In genomic region chr10:96092999-96093767, GRCh38 we compare ENCODE assay signal across 1 cellular context.
A peak's percentile ranks its signal among the peaks of the same experiment; 100 is the strongest.
TF ChIP-seq lines count a peak whose summit lies in the region.

No MANE protein-coding gene starts in this region.

TF ChIP-seq in HepG2, 621 proteins besides CTCF, POLR2A, EP300 and RAD21 (continued from another document):
- TF ChIP-seq, protein P1, sequence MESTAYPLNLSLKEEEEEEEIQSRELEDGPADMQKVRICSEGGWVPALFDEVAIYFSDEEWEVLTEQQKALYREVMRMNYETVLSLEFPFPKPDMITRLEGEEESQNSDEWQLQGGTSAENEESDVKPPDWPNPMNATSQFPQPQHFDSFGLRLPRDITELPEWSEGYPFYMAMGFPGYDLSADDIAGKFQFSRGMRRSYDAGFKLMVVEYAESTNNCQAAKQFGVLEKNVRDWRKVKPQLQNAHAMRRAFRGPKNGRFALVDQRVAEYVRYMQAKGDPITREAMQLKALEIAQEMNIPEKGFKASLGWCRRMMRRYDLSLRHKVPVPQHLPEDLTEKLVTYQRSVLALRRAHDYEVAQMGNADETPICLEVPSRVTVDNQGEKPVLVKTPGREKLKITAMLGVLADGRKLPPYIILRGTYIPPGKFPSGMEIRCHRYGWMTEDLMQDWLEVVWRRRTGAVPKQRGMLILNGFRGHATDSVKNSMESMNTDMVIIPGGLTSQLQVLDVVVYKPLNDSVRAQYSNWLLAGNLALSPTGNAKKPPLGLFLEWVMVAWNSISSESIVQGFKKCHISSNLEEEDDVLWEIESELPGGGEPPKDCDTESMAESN (CRISPR knock-in tag; conservative IDR thresholded peaks at IDR 0.05): no peak
- no peak for TF ChIP-seq CBX1 (IDR thresholded peaks at IDR 0.05; ENCODE audit: low read depth)
- no peak for TF ChIP-seq MXD4 (CRISPR knock-in tag; IDR thresholded peaks at IDR 0.05)
- TF ChIP-seq SOX6 (IDR thresholded peaks at IDR 0.05): no peak
- TF ChIP-seq SOX6 (CRISPR knock-in tag; IDR thresholded peaks at IDR 0.05): peak; percentile 49
- TF ChIP-seq, protein P2, sequence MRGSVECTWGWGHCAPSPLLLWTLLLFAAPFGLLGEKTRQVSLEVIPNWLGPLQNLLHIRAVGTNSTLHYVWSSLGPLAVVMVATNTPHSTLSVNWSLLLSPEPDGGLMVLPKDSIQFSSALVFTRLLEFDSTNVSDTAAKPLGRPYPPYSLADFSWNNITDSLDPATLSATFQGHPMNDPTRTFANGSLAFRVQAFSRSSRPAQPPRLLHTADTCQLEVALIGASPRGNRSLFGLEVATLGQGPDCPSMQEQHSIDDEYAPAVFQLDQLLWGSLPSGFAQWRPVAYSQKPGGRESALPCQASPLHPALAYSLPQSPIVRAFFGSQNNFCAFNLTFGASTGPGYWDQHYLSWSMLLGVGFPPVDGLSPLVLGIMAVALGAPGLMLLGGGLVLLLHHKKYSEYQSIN (CRISPR knock-in tag; IDR thresholded peaks at IDR 0.05; ENCODE audit: borderline replicate concordance): no peak
- TF ChIP-seq MTA3 (CRISPR knock-in tag; IDR thresholded peaks at IDR 0.05): no peak
- TF ChIP-seq, protein P3, sequence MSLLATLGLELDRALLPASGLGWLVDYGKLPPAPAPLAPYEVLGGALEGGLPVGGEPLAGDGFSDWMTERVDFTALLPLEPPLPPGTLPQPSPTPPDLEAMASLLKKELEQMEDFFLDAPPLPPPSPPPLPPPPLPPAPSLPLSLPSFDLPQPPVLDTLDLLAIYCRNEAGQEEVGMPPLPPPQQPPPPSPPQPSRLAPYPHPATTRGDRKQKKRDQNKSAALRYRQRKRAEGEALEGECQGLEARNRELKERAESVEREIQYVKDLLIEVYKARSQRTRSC (CRISPR knock-in tag; IDR thresholded peaks at IDR 0.05; ENCODE audit: low read depth): no peak
- no peak for TF ChIP-seq JDP2 (CRISPR knock-in tag; IDR thresholded peaks at IDR 0.05; ENCODE audit: borderline replicate concordance)
- TF ChIP-seq ZSCAN9 (CRISPR knock-in tag; IDR thresholded peaks at IDR 0.05; ENCODE audit: borderline replicate concordance): no peak
- no peak for TF ChIP-seq ZNF670 (CRISPR knock-in tag; IDR thresholded peaks at IDR 0.05; ENCODE audit: borderline replicate concordance)
- TF ChIP-seq SP1 (IDR thresholded peaks at IDR 0.05): no peak
- TF ChIP-seq SP1 (CRISPR knock-in tag; IDR thresholded peaks at IDR 0.05): no peak
- 0 out of 2 replicates have a peak, but pooled peaks have one; percentile 22 for TF ChIP-seq RBAK (CRISPR knock-in tag; IDR thresholded peaks at IDR 0.05)
- TF ChIP-seq, protein P4, sequence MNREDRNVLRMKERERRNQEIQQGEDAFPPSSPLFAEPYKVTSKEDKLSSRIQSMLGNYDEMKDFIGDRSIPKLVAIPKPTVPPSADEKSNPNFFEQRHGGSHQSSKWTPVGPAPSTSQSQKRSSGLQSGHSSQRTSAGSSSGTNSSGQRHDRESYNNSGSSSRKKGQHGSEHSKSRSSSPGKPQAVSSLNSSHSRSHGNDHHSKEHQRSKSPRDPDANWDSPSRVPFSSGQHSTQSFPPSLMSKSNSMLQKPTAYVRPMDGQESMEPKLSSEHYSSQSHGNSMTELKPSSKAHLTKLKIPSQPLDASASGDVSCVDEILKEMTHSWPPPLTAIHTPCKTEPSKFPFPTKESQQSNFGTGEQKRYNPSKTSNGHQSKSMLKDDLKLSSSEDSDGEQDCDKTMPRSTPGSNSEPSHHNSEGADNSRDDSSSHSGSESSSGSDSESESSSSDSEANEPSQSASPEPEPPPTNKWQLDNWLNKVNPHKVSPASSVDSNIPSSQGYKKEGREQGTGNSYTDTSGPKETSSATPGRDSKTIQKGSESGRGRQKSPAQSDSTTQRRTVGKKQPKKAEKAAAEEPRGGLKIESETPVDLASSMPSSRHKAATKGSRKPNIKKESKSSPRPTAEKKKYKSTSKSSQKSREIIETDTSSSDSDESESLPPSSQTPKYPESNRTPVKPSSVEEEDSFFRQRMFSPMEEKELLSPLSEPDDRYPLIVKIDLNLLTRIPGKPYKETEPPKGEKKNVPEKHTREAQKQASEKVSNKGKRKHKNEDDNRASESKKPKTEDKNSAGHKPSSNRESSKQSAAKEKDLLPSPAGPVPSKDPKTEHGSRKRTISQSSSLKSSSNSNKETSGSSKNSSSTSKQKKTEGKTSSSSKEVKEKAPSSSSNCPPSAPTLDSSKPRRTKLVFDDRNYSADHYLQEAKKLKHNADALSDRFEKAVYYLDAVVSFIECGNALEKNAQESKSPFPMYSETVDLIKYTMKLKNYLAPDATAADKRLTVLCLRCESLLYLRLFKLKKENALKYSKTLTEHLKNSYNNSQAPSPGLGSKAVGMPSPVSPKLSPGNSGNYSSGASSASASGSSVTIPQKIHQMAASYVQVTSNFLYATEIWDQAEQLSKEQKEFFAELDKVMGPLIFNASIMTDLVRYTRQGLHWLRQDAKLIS (CRISPR knock-in tag; IDR thresholded peaks at IDR 0.05): no peak
- TF ChIP-seq ZNF7 (CRISPR knock-in tag; IDR thresholded peaks at IDR 0.05): no peak
- TF ChIP-seq MAF1 (CRISPR knock-in tag; IDR thresholded peaks at IDR 0.05; ENCODE audit: borderline replicate concordance): no peak
- TF ChIP-seq ZNF639 (CRISPR knock-in tag; conservative IDR thresholded peaks at IDR 0.05): no peak
- TF ChIP-seq GRHL1 (CRISPR knock-in tag; conservative IDR thresholded peaks at IDR 0.05): no peak
- TF ChIP-seq FOXP1 (IDR thresholded peaks at IDR 0.05): no peak
- TF ChIP-seq FOXP1 (CRISPR knock-in tag; IDR thresholded peaks at IDR 0.05): no peak; the same call in 1 of the 2 replicates
- no peak for TF ChIP-seq ZNF121 (CRISPR knock-in tag; IDR thresholded peaks at IDR 0.05)
- no peak for TF ChIP-seq RBM22 (optimal IDR thresholded peaks at IDR 0.05; ENCODE audit: low read length)
- TF ChIP-seq TARDBP (CRISPR knock-in tag; IDR thresholded peaks at IDR 0.05): no peak
- TF ChIP-seq MTF1 (CRISPR knock-in tag; IDR thresholded peaks at IDR 0.05): no peak
- peak; percentile 72 for TF ChIP-seq HDAC1 (CRISPR knock-in tag; IDR thresholded peaks at IDR 0.05)
- TF ChIP-seq, protein P5, sequence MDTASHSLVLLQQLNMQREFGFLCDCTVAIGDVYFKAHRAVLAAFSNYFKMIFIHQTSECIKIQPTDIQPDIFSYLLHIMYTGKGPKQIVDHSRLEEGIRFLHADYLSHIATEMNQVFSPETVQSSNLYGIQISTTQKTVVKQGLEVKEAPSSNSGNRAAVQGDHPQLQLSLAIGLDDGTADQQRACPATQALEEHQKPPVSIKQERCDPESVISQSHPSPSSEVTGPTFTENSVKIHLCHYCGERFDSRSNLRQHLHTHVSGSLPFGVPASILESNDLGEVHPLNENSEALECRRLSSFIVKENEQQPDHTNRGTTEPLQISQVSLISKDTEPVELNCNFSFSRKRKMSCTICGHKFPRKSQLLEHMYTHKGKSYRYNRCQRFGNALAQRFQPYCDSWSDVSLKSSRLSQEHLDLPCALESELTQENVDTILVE (CRISPR knock-in tag; IDR thresholded peaks at IDR 0.05): no peak; the same call in 1 of the 2 replicates
- TF ChIP-seq FOXM1 (CRISPR knock-in tag; IDR thresholded peaks at IDR 0.05): no peak
- no peak for TF ChIP-seq KLF6 (CRISPR knock-in tag; IDR thresholded peaks at IDR 0.05)
- no peak for TF ChIP-seq KAT2B (IDR thresholded peaks at IDR 0.05; ENCODE audit: borderline replicate concordance, low read depth, low read length)
